In genomic region chr9:85536076-85536475, GRCh38 we compare ENCODE assay signal across 12 cellular contexts.
DNase-seq lines count a peak whose midpoint lies in the region; ATAC-seq, FAIRE-seq and TF ChIP-seq lines count a peak whose summit lies in the region.
"Had no signal": no experiment of that assay in that cellular context is flagged by ENCODE, and none has a peak within 500 bp of the region (broad histone marks: within the 10 kb centered on the region; RNA-seq: fewer than 3 reads in every experiment).

No MANE protein-coding gene starts in this region.

- DNase-seq in LHCN-M2 (ENCODE audit: low read depth) = peak; percentile 85
- DNase-seq in endothelial cell of umbilical vein (ENCODE audit: low read depth, low spot score) = peak; percentile 41
- no peak for DNase-seq in right lobe of liver
- no peak for DNase-seq in stimulated activated CD4-positive, alpha-beta T cell treated with anti-CD3 and anti-CD28 coated beads, Interleukin-2, amount 100 ng/mL, for 48 hours
- no peak for DNase-seq in endothelial cell (ENCODE audit: low spot score)
- DNase-seq in NCI-H128 (lab: John Stamatoyannopoulos, UW; ENCODE audit: unreplicated experiment) = no peak
- no peak for DNase-seq in SIG-M5 treated with dmso at 0.1 percent for 504 hours (lab: John Stamatoyannopoulos, UW; ENCODE audit: unreplicated experiment)
- DNase-seq: activated CD8-positive, alpha-beta memory T cell treated with anti-CD3 and anti-CD28 coated beads, Interleukin-2, amount 10 ng/mL, durations not matched to agents 7 days and 5 days; foreskin melanocyte; small intestine; T-helper 17 cell had no signal

- H3K36me3 ChIP-seq in endothelial cell of umbilical vein (ENCODE audit: control insufficient read depth in 2 of 2, extremely low read depth in 1 of 2, insufficient read depth in 2 of 2, low read length in 2 of 2) (no peaks in the 10 kb centered on the region), right lobe of liver (no peaks in the 10 kb centered on the region)

- H3K27me3 ChIP-seq in endothelial cell of umbilical vein (ENCODE audit: control insufficient read depth in 2 of 2, insufficient read depth in 2 of 2, low read length in 2 of 2) = no peaks in the 10 kb centered on the region
- H3K27me3 ChIP-seq in right lobe of liver = no peaks in the 10 kb centered on the region

- BruUV-seq in endothelial cell of umbilical vein (replicated peaks; lab: Mats Ljungman, UMichigan) = no TSS peak

- no peak overlapping the region for H3K4me3 Mint-ChIP-seq in endothelial cell (ENCODE audit: unreplicated experiment)
- H3K4me3 Mint-ChIP-seq: activated CD8-positive, alpha-beta memory T cell treated with anti-CD3 and anti-CD28 coated beads, Interleukin-2, amount 10 ng/mL, durations not matched to agents 7 days and 5 days; GM23338; T-helper 17 cell had no signal

- intact Hi-C loops in endothelial cell of umbilical vein (cut with micrococcal nuclease) = no loop called here
- intact Hi-C loops in right lobe of liver (cut with DNase I) = no loop called here

- H3K36me3 Mint-ChIP-seq in endothelial cell (ENCODE audit: low read depth, unreplicated experiment) = peaks cover 4% of the 10 kb centered on the region
- H3K36me3 Mint-ChIP-seq: activated CD8-positive, alpha-beta memory T cell treated with anti-CD3 and anti-CD28 coated beads, Interleukin-2, amount 10 ng/mL, durations not matched to agents 7 days and 5 days had no signal

- peak in 3 of 4 donors; percentile 28 to 62 (median 57) for ATAC-seq in right lobe of liver
- ATAC-seq: activated CD8-positive, alpha-beta memory T cell treated with anti-CD3 and anti-CD28 coated beads, Interleukin-2, amount 10 ng/mL, durations not matched to agents 7 days and 5 days; GM23338; T-helper 17 cell had no signal

- no peaks in the 10 kb centered on the region for H3K79me2 ChIP-seq in endothelial cell of umbilical vein (ENCODE audit: control insufficient read depth, insufficient read depth, low read length)

- H3K27ac Mint-ChIP-seq in endothelial cell (ENCODE audit: unreplicated experiment) = no peak overlapping the region
- H3K27ac Mint-ChIP-seq: activated CD8-positive, alpha-beta memory T cell treated with anti-CD3 and anti-CD28 coated beads, Interleukin-2, amount 10 ng/mL, durations not matched to agents 7 days and 5 days; GM23338; T-helper 17 cell had no signal

- peaks cover 5% of the 10 kb centered on the region for H3K4me1 Mint-ChIP-seq in endothelial cell (ENCODE audit: unreplicated experiment)
- H3K4me1 Mint-ChIP-seq: activated CD8-positive, alpha-beta memory T cell treated with anti-CD3 and anti-CD28 coated beads, Interleukin-2, amount 10 ng/mL, durations not matched to agents 7 days and 5 days; GM23338 had no signal

- no peak overlapping the region for H3K4me3 ChIP-seq in endothelial cell of umbilical vein (replicated peaks in 1 of 3; ENCODE audit: insufficient read depth in 1 of 3, low read depth in 1 of 3, low read length in 3 of 3)
- H3K4me3 ChIP-seq in right lobe of liver = no peak overlapping the region
- H3K4me3 ChIP-seq: GM23338 had no signal

- 37% methylated on average over 2 of the region's 2 CpGs for WGBS in right lobe of liver (ENCODE audit: insufficient coverage, low coverage, low lambda C conversion rate, missing lambda C conversion rate)

- CTCF ChIA-PET in endothelial cell of umbilical vein (lab: Charles Lee) = interaction anchor here (0.6 to 0.7 kb wide), 2 partner anchors 34 to 74 kb away, joined by 3 read pairs; no protein-coding TSS in a partner anchor

- H3K9ac ChIP-seq in endothelial cell of umbilical vein (replicated peaks; ENCODE audit: extremely low read depth, insufficient read depth, low read length) = no peak overlapping the region

- H3K9me1 ChIP-seq in endothelial cell of umbilical vein (replicated peaks; ENCODE audit: control insufficient read depth, extremely low read depth, insufficient read depth, low read length) = no peaks in the 10 kb centered on the region

- H2AFZ ChIP-seq in endothelial cell of umbilical vein (ENCODE audit: low read depth, low read length) = no peak overlapping the region
- H2AFZ ChIP-seq: GM23338 had no signal

- H4K20me1 ChIP-seq in endothelial cell of umbilical vein (replicated peaks; ENCODE audit: control insufficient read depth, extremely low read depth, insufficient read depth, low read length) = no peaks in the 10 kb centered on the region

- TF ChIP-seq CTCF in endothelial cell of umbilical vein (IDR thresholded peaks at IDR 0.05; ENCODE audit: extremely low read depth in 1 of 2, insufficient read depth in 1 of 2, low read depth in 1 of 2, low read length in 2 of 2) (no peak), right lobe of liver (IDR thresholded peaks at IDR 0.05) (no peak), endothelial cell (IDR thresholded peaks at IDR 0.05; ENCODE audit: unreplicated experiment) (no peak)

- POLR2A ChIA-PET in endothelial cell of umbilical vein (lab: Charles Lee) = no interaction called here

- no peaks in the 10 kb centered on the region for H3K9me3 Mint-ChIP-seq in endothelial cell (ENCODE audit: unreplicated experiment)
- H3K9me3 Mint-ChIP-seq: GM23338 had no signal

- no peaks in the 10 kb centered on the region for H3K27me3 Mint-ChIP-seq in endothelial cell (ENCODE audit: unreplicated experiment)
- H3K27me3 Mint-ChIP-seq: activated CD8-positive, alpha-beta memory T cell treated with anti-CD3 and anti-CD28 coated beads, Interleukin-2, amount 10 ng/mL, durations not matched to agents 7 days and 5 days; T-helper 17 cell had no signal

- H3K4me1 ChIP-seq in endothelial cell of umbilical vein (ENCODE audit: control insufficient read depth, extremely low read depth, insufficient read depth, low read length) = peaks cover 4% of the 10 kb centered on the region
- no peaks in the 10 kb centered on the region for H3K4me1 ChIP-seq in right lobe of liver

- H3K27ac ChIP-seq in endothelial cell of umbilical vein (ENCODE audit: insufficient read depth, low read depth, low read length) = no peak overlapping the region
- H3K27ac ChIP-seq in right lobe of liver = no peak overlapping the region

- dilution Hi-C loops in endothelial cell of umbilical vein (cut with MboI; ENCODE audit: extremely low pct_ligation_motif_present, low sequenced_read_pairs) = no loop called here

- peak; percentile 67 for FAIRE-seq in endothelial cell of umbilical vein (lab: Jason Lieb, UNC)
- FAIRE-seq: small intestine had no signal

- H3K9me3 ChIP-seq in endothelial cell of umbilical vein (replicated peaks; ENCODE audit: control insufficient read depth, insufficient read depth, low read length) (no peaks in the 10 kb centered on the region), right lobe of liver (no peaks in the 10 kb centered on the region)

- no peak overlapping the region for H3K4me2 ChIP-seq in endothelial cell of umbilical vein (ENCODE audit: insufficient read depth, low read length)
- H3K4me2 ChIP-seq: GM23338 had no signal

- no peak for TF ChIP-seq POLR2A in endothelial cell of umbilical vein (IDR thresholded peaks at IDR 0.05; ENCODE audit: low read depth, low read length)
- TF ChIP-seq POLR2A in right lobe of liver (IDR thresholded peaks at IDR 0.05) = no peak

TF ChIP-seq in endothelial cell of umbilical vein, 7 proteins besides CTCF, POLR2A, EP300 and RAD21:
- TF ChIP-seq JUN (IDR thresholded peaks at IDR 0.05; ENCODE audit: borderline replicate concordance, insufficient read depth, insufficient read length, low read depth) = peak; percentile 41
- TF ChIP-seq POLR2AphosphoS5 (IDR thresholded peaks at IDR 0.05; ENCODE audit: insufficient read depth, low read depth, low read length) = no peak
- no peak for TF ChIP-seq EZH2 (IDR thresholded peaks at IDR 0.05; ENCODE audit: borderline replicate concordance, low read depth, low read length, severe bottlenecking)
- no peak for TF ChIP-seq MYC (IDR thresholded peaks at IDR 0.05; ENCODE audit: low read depth, low read length)
TF ChIP-seq in endothelial cell of umbilical vein: peak in this region for 1.

Comparison
In these comparisons a context has a peak if more than half of its experiments do, and no peak if none do; other contexts are left out.
1. DNase-seq: peak in LHCN-M2 (single experiment) and endothelial cell of umbilical vein (single experiment); none in right lobe of liver (0 of 3), stimulated activated CD4-positive, alpha-beta T cell treated with anti-CD3 and anti-CD28 coated beads, Interleukin-2, amount 100 ng/mL, for 48 hours (0 of 2), endothelial cell (single experiment), NCI-H128 (single experiment) and SIG-M5 treated with dmso at 0.1 percent for 504 hours (single experiment).